11 cellular contexts compared by ENCODE assay signal in genomic region chr9:127360829-127361228, GRCh38. TPM values are rescaled to one million over a fixed set of nuclear protein-coding genes. Genes with fewer than 3 reads are reported as not detected.
DNase-seq lines count a peak whose midpoint lies in the region; ATAC-seq and TF ChIP-seq lines count a peak whose summit lies in the region.
"Had no signal": no experiment of that assay in that cellular context is flagged by ENCODE, and none has a peak within 500 bp of the region (broad histone marks: within the 10 kb centered on the region; RNA-seq: fewer than 3 reads in every experiment).

No MANE protein-coding gene starts in this region.

- H3K27me3 Mint-ChIP-seq in Caco-2 (ENCODE audit: insufficient read depth, unreplicated experiment), result no peaks in the 10 kb centered on the region
- peaks cover 13% of the 10 kb centered on the region for H3K27me3 Mint-ChIP-seq in activated CD4-positive, alpha-beta T cell treated with anti-CD3 and anti-CD28 coated beads, Interleukin-2, amount 10 ng/mL, durations not matched to agents 24 days and 14 days

- ATAC-seq in lower lobe of right lung (peak in 1 of 2 donors; percentile 12), HG03108 (IDR thresholded peaks at IDR 0.05; ENCODE audit: unreplicated experiment) (no peak)

- CTCF ChIA-PET in Caco-2 (lab: Charles Lee), result interaction anchor here (0.6 to 1.9 kb wide), 12 partner anchors 10 to 575 kb away, joined by 3 to 54 read pairs (median 5); partner anchors contain the start of genes LRSAM1, RPL12 and SLC2A8

- no peak overlapping the region for H3K4me2 ChIP-seq in Loucy (ENCODE audit: low read depth, low read length, poor library complexity, severe bottlenecking)

- peak; percentile 66 to 75 for TF ChIP-seq CTCF in Caco-2 (IDR thresholded peaks at IDR 0.05; ENCODE audit: insufficient read depth in 1 of 2, low read depth in 1 of 2, low read length in 1 of 2, severe bottlenecking in 1 of 2, unreplicated experiment in 1 of 2)
- TF ChIP-seq CTCF in Loucy (conservative IDR thresholded peaks at IDR 0.05; ENCODE audit: low read length), result peak; percentile 30; the same call in 1 of the 2 replicates
- no peak for TF ChIP-seq CTCF in lower lobe of right lung (IDR thresholded peaks at IDR 0.05)

- H3F3A ChIP-seq in Loucy (ENCODE audit: low read depth), result no peaks in the 10 kb centered on the region

- DNase-seq in Caco-2, result peak; percentile 79 to 81
- DNase-seq in caudate nucleus (lab: John Stamatoyannopoulos, UW), result peak in 2 of 61 donors; percentile 12 to 20
- no peak for DNase-seq in lower lobe of right lung
- no peak for DNase-seq in activated T-cell treated with anti-CD3 and anti-CD28 coated beads, Interleukin-2, amount 50 U/mL, for 1 hour
- no peak for DNase-seq in NCI-H2107 treated with DMSO at 0.1 percent for 48 hours (lab: John Stamatoyannopoulos, UW; ENCODE audit: unreplicated experiment)
- DNase-seq in activated CD4-positive, alpha-beta T cell treated with anti-CD3 and anti-CD28 coated beads, Interleukin-2, amount 10 ng/mL, durations not matched to agents 24 days and 14 days, result no peak
- DNase-seq: activated CD4-positive, alpha-beta T cell treated with anti-CD3 and anti-CD28 coated beads, Interleukin-2, amount 50 U/mL, for 1 hour; effector CD8-positive, alpha-beta T cell; NCI-H1694 had no signal

- H3K79me2 ChIP-seq in Loucy (ENCODE audit: insufficient read depth, low read length), result no peaks in the 10 kb centered on the region

- H3K9me3 ChIP-seq in Caco-2 (no peaks in the 10 kb centered on the region), Loucy (ENCODE audit: insufficient read depth, low read depth, low read length) (no peaks in the 10 kb centered on the region), lower lobe of right lung (no peaks in the 10 kb centered on the region)

- BruUV-seq in Caco-2 (replicated peaks; lab: Mats Ljungman, UMichigan), result no TSS peak

- H3K9me3 Mint-ChIP-seq in Caco-2 (ENCODE audit: unreplicated experiment), result no peaks in the 10 kb centered on the region
- no peaks in the 10 kb centered on the region for H3K9me3 Mint-ChIP-seq in activated CD4-positive, alpha-beta T cell treated with anti-CD3 and anti-CD28 coated beads, Interleukin-2, amount 10 ng/mL, durations not matched to agents 24 days and 14 days

- no peaks in the 10 kb centered on the region for H3K27me3 ChIP-seq in Caco-2 (replicated peaks; ENCODE audit: control insufficient read depth, insufficient read depth, low read length)
- H3K27me3 ChIP-seq in Loucy (ENCODE audit: insufficient read depth, low read length, poor library complexity, severe bottlenecking), result peaks cover 4% of the 10 kb centered on the region
- H3K27me3 ChIP-seq in lower lobe of right lung (ENCODE audit: low read depth), result no peaks in the 10 kb centered on the region

- POLR2A ChIA-PET in Caco-2 (lab: Charles Lee), result interaction anchor here (0.6 to 1.9 kb wide), 3 partner anchors 33 to 39 kb away, joined by 3 to 17 read pairs (median 3); partner anchors contain the start of gene SLC2A8

- H3K4me1 Mint-ChIP-seq in Caco-2 (ENCODE audit: low read depth, unreplicated experiment), result peaks cover 18% of the 10 kb centered on the region
- peaks cover 6% of the 10 kb centered on the region for H3K4me1 Mint-ChIP-seq in activated CD4-positive, alpha-beta T cell treated with anti-CD3 and anti-CD28 coated beads, Interleukin-2, amount 10 ng/mL, durations not matched to agents 24 days and 14 days

- intact Hi-C loops in Caco-2 (cut with micrococcal nuclease; ENCODE audit: unreplicated experiment), result loop anchor here (1.0 to 2.0 kb wide), 4 partner anchors 37 to 64 kb away; partner anchors contain the start of gene ZNF79
- intact Hi-C loops in lower lobe of right lung (cut with DNase I), result no loop called here
- intact Hi-C loops in activated CD4-positive, alpha-beta T cell treated with anti-CD3 and anti-CD28 coated beads, Interleukin-2, amount 10 ng/mL, durations not matched to agents 24 days and 14 days (cut with micrococcal nuclease), result no loop called here

- no peak overlapping the region for H2AFZ ChIP-seq in Loucy (ENCODE audit: low read length)

- no peaks in the 10 kb centered on the region for H3K36me3 Mint-ChIP-seq in Caco-2 (ENCODE audit: insufficient read depth, unreplicated experiment)
- no peaks in the 10 kb centered on the region for H3K36me3 Mint-ChIP-seq in activated CD4-positive, alpha-beta T cell treated with anti-CD3 and anti-CD28 coated beads, Interleukin-2, amount 10 ng/mL, durations not matched to agents 24 days and 14 days (ENCODE audit: low read depth)

- H3K4me3 Mint-ChIP-seq in Caco-2 (ENCODE audit: unreplicated experiment), result no peak overlapping the region
- no peak overlapping the region for H3K4me3 Mint-ChIP-seq in activated CD4-positive, alpha-beta T cell treated with anti-CD3 and anti-CD28 coated beads, Interleukin-2, amount 10 ng/mL, durations not matched to agents 24 days and 14 days

- H3K4me3 ChIP-seq in Caco-2 (ENCODE audit: low read depth, low read length) (no peak overlapping the region), Loucy (ENCODE audit: low read length, poor library complexity, severe bottlenecking) (no peak overlapping the region), lower lobe of right lung (no peak overlapping the region)

- H4K20me1 ChIP-seq in Loucy (ENCODE audit: insufficient read depth, low read length, poor library complexity, severe bottlenecking), result no peaks in the 10 kb centered on the region

- H3K36me3 ChIP-seq in Caco-2 (ENCODE audit: control insufficient read depth, insufficient read depth, low read length), result no peaks in the 10 kb centered on the region
- no peaks in the 10 kb centered on the region for H3K36me3 ChIP-seq in Loucy (ENCODE audit: insufficient read depth, low read length)
- H3K36me3 ChIP-seq in lower lobe of right lung, result no peaks in the 10 kb centered on the region

- H3K27ac ChIP-seq in caudate nucleus (ENCODE audit: low read depth, low read length), result peak overlapping the region; percentile 42
- peak overlapping the region; percentile 20 for H3K27ac ChIP-seq in lower lobe of right lung

- no peaks in the 10 kb centered on the region for H3K9me2 ChIP-seq in Loucy (replicated peaks; ENCODE audit: low read depth, low read length)

- H3K4me1 ChIP-seq in Caco-2 (peaks cover 12% of the 10 kb centered on the region), Loucy (ENCODE audit: insufficient read depth, low read length, poor library complexity, severe bottlenecking) (peaks cover 12% of the 10 kb centered on the region), lower lobe of right lung (no peaks in the 10 kb centered on the region)

- H3K27ac Mint-ChIP-seq in Caco-2 (ENCODE audit: unreplicated experiment), result peak overlapping the region; percentile 70
- no peak overlapping the region for H3K27ac Mint-ChIP-seq in activated CD4-positive, alpha-beta T cell treated with anti-CD3 and anti-CD28 coated beads, Interleukin-2, amount 10 ng/mL, durations not matched to agents 24 days and 14 days

- peak overlapping the region; percentile 13 for H3K9ac ChIP-seq in Loucy (ENCODE audit: low read depth, low read length, poor library complexity, severe bottlenecking)

RNA-seq across cellular contexts. Expression of gene SLC2A8, which starts 36.1 kb away (rescaled TPM):
- total RNA-seq in Caco-2 (2022) (141 and 144 TPM in 2 replicates), lower lobe of right lung (18.5 TPM)
- total RNA-seq in activated CD4-positive, alpha-beta T cell treated with anti-CD3 and anti-CD28 coated beads, Interleukin-2, amount 10 ng/mL, durations not matched to agents 24 days and 14 days, result 3.9 and 5.8 TPM in 2 replicates

Comparison
In these comparisons a context has a peak if more than half of its experiments do, and no peak if none do; other contexts are left out.
1. DNase-seq: peak in Caco-2 (2 of 2); none in lower lobe of right lung (single experiment), activated T-cell treated with anti-CD3 and anti-CD28 coated beads, Interleukin-2, amount 50 U/mL, for 1 hour (single experiment), NCI-H2107 treated with DMSO at 0.1 percent for 48 hours (single experiment) and activated CD4-positive, alpha-beta T cell treated with anti-CD3 and anti-CD28 coated beads, Interleukin-2, amount 10 ng/mL, durations not matched to agents 24 days and 14 days (single experiment).